ENCODE assay signal across 3 cellular contexts in the genomic region with DNA sequence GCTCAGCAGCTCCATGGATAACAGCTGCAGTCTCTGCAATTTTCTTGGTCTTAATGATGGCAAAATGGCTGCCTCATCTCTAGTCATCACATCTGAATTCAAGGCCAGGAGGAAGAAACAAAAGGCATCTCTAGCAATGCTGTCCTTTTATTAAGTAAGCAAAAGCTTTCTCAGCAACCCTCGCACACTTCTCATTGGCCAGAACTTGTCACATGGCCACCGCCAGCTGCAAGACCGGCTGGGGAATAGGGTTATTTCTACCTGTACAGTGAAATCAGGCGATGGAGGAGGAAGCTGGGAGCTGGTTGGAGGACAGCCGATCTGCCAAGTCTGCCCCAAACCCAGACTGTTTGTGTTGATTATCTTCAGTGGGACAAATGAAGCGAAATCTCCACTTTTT.
TF ChIP-seq lines count a peak whose summit lies in the region.

No MANE protein-coding gene starts in this region.

TF ChIP-seq in Ishikawa, 13 proteins besides CTCF, POLR2A, EP300 and RAD21:
- TF ChIP-seq, protein P1, sequence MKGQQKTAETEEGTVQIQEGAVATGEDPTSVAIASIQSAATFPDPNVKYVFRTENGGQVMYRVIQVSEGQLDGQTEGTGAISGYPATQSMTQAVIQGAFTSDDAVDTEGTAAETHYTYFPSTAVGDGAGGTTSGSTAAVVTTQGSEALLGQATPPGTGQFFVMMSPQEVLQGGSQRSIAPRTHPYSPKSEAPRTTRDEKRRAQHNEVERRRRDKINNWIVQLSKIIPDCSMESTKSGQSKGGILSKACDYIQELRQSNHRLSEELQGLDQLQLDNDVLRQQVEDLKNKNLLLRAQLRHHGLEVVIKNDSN (IDR thresholded peaks at IDR 0.05): peak; percentile 56
- no peak for TF ChIP-seq FOXM1 (IDR thresholded peaks at IDR 0.05; ENCODE audit: borderline replicate concordance, low read depth)

TF ChIP-seq in GM12878, 131 proteins besides CTCF, POLR2A, EP300 and RAD21:
- TF ChIP-seq NRF1 (conservative IDR thresholded peaks at IDR 0.05; ENCODE audit: low read depth, low read length) (no peak), CHD1 (IDR thresholded peaks at IDR 0.05; ENCODE audit: low read depth, low read length) (no peak), IKZF1 (conservative IDR thresholded peaks at IDR 0.05) (no peak), PAX5 (IDR thresholded peaks at IDR 0.05; ENCODE audit: borderline replicate concordance, low read depth, low read length) (no peak), HCFC1 (IDR thresholded peaks at IDR 0.05; ENCODE audit: low read length) (no peak)
- TF ChIP-seq, protein P1 (IDR thresholded peaks at IDR 0.05; ENCODE audit: borderline replicate concordance, extremely low read length, insufficient read depth, low read depth, low read length): peak; percentile 6
- TF ChIP-seq, protein P2, sequence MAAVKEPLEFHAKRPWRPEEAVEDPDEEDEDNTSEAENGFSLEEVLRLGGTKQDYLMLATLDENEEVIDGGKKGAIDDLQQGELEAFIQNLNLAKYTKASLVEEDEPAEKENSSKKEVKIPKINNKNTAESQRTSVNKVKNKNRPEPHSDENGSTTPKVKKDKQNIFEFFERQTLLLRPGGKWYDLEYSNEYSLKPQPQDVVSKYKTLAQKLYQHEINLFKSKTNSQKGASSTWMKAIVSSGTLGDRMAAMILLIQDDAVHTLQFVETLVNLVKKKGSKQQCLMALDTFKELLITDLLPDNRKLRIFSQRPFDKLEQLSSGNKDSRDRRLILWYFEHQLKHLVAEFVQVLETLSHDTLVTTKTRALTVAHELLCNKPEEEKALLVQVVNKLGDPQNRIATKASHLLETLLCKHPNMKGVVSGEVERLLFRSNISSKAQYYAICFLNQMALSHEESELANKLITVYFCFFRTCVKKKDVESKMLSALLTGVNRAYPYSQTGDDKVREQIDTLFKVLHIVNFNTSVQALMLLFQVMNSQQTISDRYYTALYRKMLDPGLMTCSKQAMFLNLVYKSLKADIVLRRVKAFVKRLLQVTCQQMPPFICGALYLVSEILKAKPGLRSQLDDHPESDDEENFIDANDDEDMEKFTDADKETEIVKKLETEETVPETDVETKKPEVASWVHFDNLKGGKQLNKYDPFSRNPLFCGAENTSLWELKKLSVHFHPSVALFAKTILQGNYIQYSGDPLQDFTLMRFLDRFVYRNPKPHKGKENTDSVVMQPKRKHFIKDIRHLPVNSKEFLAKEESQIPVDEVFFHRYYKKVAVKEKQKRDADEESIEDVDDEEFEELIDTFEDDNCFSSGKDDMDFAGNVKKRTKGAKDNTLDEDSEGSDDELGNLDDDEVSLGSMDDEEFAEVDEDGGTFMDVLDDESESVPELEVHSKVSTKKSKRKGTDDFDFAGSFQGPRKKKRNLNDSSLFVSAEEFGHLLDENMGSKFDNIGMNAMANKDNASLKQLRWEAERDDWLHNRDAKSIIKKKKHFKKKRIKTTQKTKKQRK (IDR thresholded peaks at IDR 0.05; ENCODE audit: low read depth, low read length): no peak
TF ChIP-seq in GM12878: peak in this region for 1.

TF ChIP-seq in H1, 55 proteins besides CTCF, POLR2A, EP300 and RAD21:
- TF ChIP-seq, protein P3, sequence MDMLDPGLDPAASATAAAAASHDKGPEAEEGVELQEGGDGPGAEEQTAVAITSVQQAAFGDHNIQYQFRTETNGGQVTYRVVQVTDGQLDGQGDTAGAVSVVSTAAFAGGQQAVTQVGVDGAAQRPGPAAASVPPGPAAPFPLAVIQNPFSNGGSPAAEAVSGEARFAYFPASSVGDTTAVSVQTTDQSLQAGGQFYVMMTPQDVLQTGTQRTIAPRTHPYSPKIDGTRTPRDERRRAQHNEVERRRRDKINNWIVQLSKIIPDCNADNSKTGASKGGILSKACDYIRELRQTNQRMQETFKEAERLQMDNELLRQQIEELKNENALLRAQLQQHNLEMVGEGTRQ (IDR thresholded peaks at IDR 0.05; ENCODE audit: low read length): peak; percentile 41; the same call in 1 of the 2 replicates
- TF ChIP-seq TAF7 (optimal IDR thresholded peaks at IDR 0.05; ENCODE audit: borderline replicate concordance, low read depth, low read length): no peak
